ENCODE assay signal across 11 cellular contexts in genomic region chr3:81758275-81758674, GRCh38. TPM values are rescaled to one million over a fixed set of nuclear protein-coding genes. Genes with fewer than 3 reads are reported as not detected.
A peak's percentile ranks its signal among the peaks of the same experiment; 100 is the strongest.
DNase-seq lines count a peak whose midpoint lies in the region; ATAC-seq, FAIRE-seq and TF ChIP-seq lines count a peak whose summit lies in the region.
"Had no signal": no experiment of that assay in that cellular context is flagged by ENCODE, and none has a peak within 500 bp of the region (broad histone marks: within the 10 kb centered on the region; RNA-seq: fewer than 3 reads in every experiment).

No MANE protein-coding gene starts in this region.

- intact Hi-C loops in Right ventricle myocardium superior (cut with DNase I), result no loop called here
- intact Hi-C loops in uterus (cut with DNase I; ENCODE audit: low total_unique reads), result no loop called here

- no peak for TF ChIP-seq CTCF in right atrium auricular region (IDR thresholded peaks at IDR 0.05)
- no peak for TF ChIP-seq CTCF in astrocyte (IDR thresholded peaks at IDR 0.05; ENCODE audit: insufficient read depth, low read depth, low read length)
- TF ChIP-seq CTCF in uterus (IDR thresholded peaks at IDR 0.05), result no peak

- H3K36me3 Mint-ChIP-seq in astrocyte (ENCODE audit: low read depth, unreplicated experiment), result peaks cover 30% of the 10 kb centered on the region

- TF ChIP-seq POLR2A in uterus (IDR thresholded peaks at IDR 0.05), result no peak

- peaks cover 0 to 46% of the 10 kb centered on the region in 2 donors for H3K4me1 ChIP-seq in right atrium auricular region
- peaks cover 14% of the 10 kb centered on the region for H3K4me1 ChIP-seq in astrocyte (ENCODE audit: insufficient read depth, low read length)
- peaks cover 0 to 8% of the 10 kb centered on the region in 2 donors for H3K4me1 ChIP-seq in uterus

- FAIRE-seq in astrocyte (lab: Jason Lieb, UNC), result peak; percentile 20

- H3K27ac ChIP-seq in right atrium auricular region, result peak overlapping the region; percentile 98 to 99
- H3K27ac ChIP-seq in astrocyte (ENCODE audit: low read depth, low read length), result peak overlapping the region; percentile 8
- H3K27ac ChIP-seq in uterus, result peak overlapping the region; percentile 98 to 99

- peaks cover 19% of the 10 kb centered on the region for H3K36me3 ChIP-seq in right atrium auricular region
- H3K36me3 ChIP-seq in astrocyte (ENCODE audit: insufficient read depth, low read length), result peaks cover 2% of the 10 kb centered on the region
- no peaks in the 10 kb centered on the region for H3K36me3 ChIP-seq in uterus
- H3K36me3 ChIP-seq: HAP-1 had no signal

- H3K27me3 Mint-ChIP-seq in astrocyte (ENCODE audit: low read depth, unreplicated experiment), result no peaks in the 10 kb centered on the region

- H3K27ac Mint-ChIP-seq in astrocyte (ENCODE audit: unreplicated experiment), result peak overlapping the region; percentile 51

- no peaks in the 10 kb centered on the region for H3K27me3 ChIP-seq in right atrium auricular region
- H3K27me3 ChIP-seq in astrocyte (ENCODE audit: insufficient read depth, low read length), result no peaks in the 10 kb centered on the region
- no peaks in the 10 kb centered on the region for H3K27me3 ChIP-seq in uterus

- H3K9me3 Mint-ChIP-seq in astrocyte (ENCODE audit: unreplicated experiment), result peaks cover 2% of the 10 kb centered on the region

- H3K9ac ChIP-seq in astrocyte (ENCODE audit: low read length), result no peak overlapping the region

- H4K20me1 ChIP-seq in astrocyte (ENCODE audit: insufficient read depth, low read length), result no peaks in the 10 kb centered on the region

- DNase-seq in right atrium auricular region (ENCODE audit: low spot score) (no peak), Right ventricle myocardium superior (no peak), astrocyte (ENCODE audit: low read depth) (peak; percentile 55), hepatic stellate cell (ENCODE audit: low spot score) (peak; percentile 21), uterus (peak in 1 of 2 donors; percentile 32), germinal center (ENCODE audit: low spot score) (no peak), NCI-H1436 (lab: John Stamatoyannopoulos, UW) (no peak), SHP77 (lab: John Stamatoyannopoulos, UW) (no peak)
- DNase-seq: activated T-cell treated with anti-CD3 and anti-CD28 coated beads for 4 hours, cerebellar nuclear complex had no signal

- H3K4me3 ChIP-seq in right atrium auricular region (no peak overlapping the region), astrocyte (ENCODE audit: insufficient read depth, low read depth, low read length) (no peak overlapping the region), uterus (no peak overlapping the region)
- H3K4me3 ChIP-seq: HAP-1 had no signal

- no peak overlapping the region for H3K4me3 Mint-ChIP-seq in astrocyte (ENCODE audit: unreplicated experiment)

- H3K79me2 ChIP-seq in astrocyte (ENCODE audit: insufficient read depth, low read length), result peaks cover 71% of the 10 kb centered on the region

- no peak overlapping the region for H3K4me2 ChIP-seq in astrocyte (ENCODE audit: low read length)

- H2AFZ ChIP-seq in astrocyte (ENCODE audit: low read depth, low read length), result no peak overlapping the region

- no peak for ATAC-seq in Right ventricle myocardium superior (ENCODE audit: poor library complexity)

- H3K9me3 ChIP-seq in right atrium auricular region (peaks cover 0 to 8% of the 10 kb centered on the region in 2 donors), astrocyte (ENCODE audit: insufficient read depth, low read depth, low read length) (no peaks in the 10 kb centered on the region), uterus (no peaks in the 10 kb centered on the region)
- H3K9me3 ChIP-seq: HAP-1 had no signal

- H3K4me1 Mint-ChIP-seq in astrocyte (ENCODE audit: low read depth, unreplicated experiment), result peaks cover 10% of the 10 kb centered on the region

RNA-seq across cellular contexts. Expression of gene GBE1, which starts 3.2 kb away (rescaled TPM):
- total RNA-seq in right atrium auricular region (10 to 100 TPM; 52.5 to 72.6 TPM), Right ventricle myocardium superior (65.5 TPM), astrocyte (58.6 and 60.3 TPM in 2 replicates), uterus (10 to 100 TPM in 3 of 4 donors, 1 to 10 TPM in 1; 9.2 to 33.8 (median 24.9) TPM)

Comparison
In these comparisons a context has a peak if more than half of its experiments do, and no peak if none do; other contexts are left out.
1. DNase-seq: peak in astrocyte (single experiment) and hepatic stellate cell (single experiment); none in right atrium auricular region (single experiment), Right ventricle myocardium superior (single experiment), germinal center (single experiment), NCI-H1436 (single experiment) and SHP77 (0 of 2).
2. H3K27ac ChIP-seq: peak in every context shown above with its lines; median percentile 98 in right atrium auricular region; 98 in uterus; 8 in astrocyte.